Comparison of ENCODE assay signal across 8 cellular contexts in the genomic region with DNA sequence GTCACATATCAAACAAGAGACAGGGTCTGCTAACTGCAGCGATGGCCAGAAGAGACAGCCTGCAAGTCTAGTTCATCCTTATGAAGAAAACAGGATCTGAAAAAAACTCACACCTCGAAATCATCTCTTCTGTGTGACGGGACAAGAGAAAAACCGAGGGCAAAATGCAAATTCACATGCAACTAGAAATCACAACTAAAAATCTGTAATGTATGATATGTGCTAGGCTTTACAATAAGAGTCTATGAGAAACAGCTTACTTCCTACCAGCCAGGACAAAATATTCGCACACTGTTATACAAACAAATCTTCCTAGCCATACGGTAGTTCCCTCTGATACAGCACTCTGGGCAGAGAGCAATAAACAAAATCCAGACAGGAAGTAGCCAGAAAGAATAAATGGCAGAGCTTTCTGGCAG. TPM values are rescaled to one million over a fixed set of nuclear protein-coding genes. Genes with fewer than 3 reads are reported as not detected.
DNase-seq lines count a peak whose midpoint lies in the region; ATAC-seq, FAIRE-seq and TF ChIP-seq lines count a peak whose summit lies in the region.

No MANE protein-coding gene starts in this region.

- TF ChIP-seq EP300 in HepG2 (IDR thresholded peaks at IDR 0.05; ENCODE audit: low read depth in 2 of 2, low read length in 2 of 2): no peak
- TF ChIP-seq EP300 in HepG2 (CRISPR knock-in tag; IDR thresholded peaks at IDR 0.05; ENCODE audit: borderline replicate concordance): no peak

- peaks cover 87% of the 10 kb centered on the region for H3K4me1 Mint-ChIP-seq in activated naive CD8-positive, alpha-beta T cell treated with anti-CD3 and anti-CD28 coated beads, Interleukin-2, amount 50 U/mL, for 24 hours
- peaks cover 4% of the 10 kb centered on the region for H3K4me1 Mint-ChIP-seq in glutamatergic neuron (ENCODE audit: low read depth, unreplicated experiment)

- TF ChIP-seq CTCF in liver (IDR thresholded peaks at IDR 0.05; ENCODE audit: low read depth, low read length, missing input control) (no peak), HepG2 (CRISPR knock-in tag; IDR thresholded peaks at IDR 0.05) (no peak), smooth muscle cell (IDR thresholded peaks at IDR 0.05; ENCODE audit: borderline replicate concordance, insufficient read depth, poor library complexity, severe bottlenecking) (no peak), glutamatergic neuron (IDR thresholded peaks at IDR 0.05; ENCODE audit: partially characterized antibody, unreplicated experiment) (no peak)

- peak overlapping the region; percentile 92 for H3K27ac Mint-ChIP-seq in activated naive CD8-positive, alpha-beta T cell treated with anti-CD3 and anti-CD28 coated beads, Interleukin-2, amount 50 U/mL, for 24 hours
- no peak overlapping the region for H3K27ac Mint-ChIP-seq in glutamatergic neuron (ENCODE audit: unreplicated experiment)

- WGBS in liver: 61% methylated on average over 6 of the region's 6 CpGs
- WGBS in HepG2 (ENCODE audit: low lambda C conversion rate): 5% methylated on average over 6 of the region's 6 CpGs
- 67% methylated on average over 6 of the region's 6 CpGs for WGBS in smooth muscle cell (ENCODE audit: low lambda C conversion rate)

- H3K4me1 ChIP-seq in liver (ENCODE audit: control insufficient read depth in 4 of 4, insufficient read depth in 4 of 4, low read length in 3 of 4) (no peaks in the 10 kb centered on the region), HepG2 (ENCODE audit: insufficient read depth, low read length) (no peaks in the 10 kb centered on the region), smooth muscle cell (ENCODE audit: low read depth) (no peaks in the 10 kb centered on the region)

- CTCF ChIA-PET in HepG2 (lab: Yijun Ruan, JAX; ENCODE audit: low intra/inter-chr PET ratio, low total read pairs): no interaction called here

- no peak overlapping the region for H3K4me3 ChIP-seq in liver (ENCODE audit: low read depth in 1 of 3, low read length in 3 of 3)
- H3K4me3 ChIP-seq in HepG2 (replicated peaks in 1 of 3; ENCODE audit: insufficient read depth in 1 of 3, low read depth in 2 of 3, low read length in 3 of 3): no peak overlapping the region
- no peak overlapping the region for H3K4me3 ChIP-seq in smooth muscle cell

- TF ChIP-seq RAD21 in liver (IDR thresholded peaks at IDR 0.05): no peak
- no peak for TF ChIP-seq RAD21 in HepG2 (CRISPR knock-in tag; IDR thresholded peaks at IDR 0.05)

- H3K4me2 ChIP-seq in HepG2 (ENCODE audit: low read depth, low read length): no peak overlapping the region
- no peak overlapping the region for H3K4me2 ChIP-seq in smooth muscle cell

- in situ Hi-C loops in HepG2 (cut with HindIII; ENCODE audit: extremely low pct_ligation_motif_present, low pct_unique_long_range_greater_than_20kb): no loop called here

- POLR2A ChIA-PET in HepG2 (lab: Yijun Ruan, JAX): no interaction called here

- H3K27ac ChIP-seq in liver (ENCODE audit: low read depth in 1 of 2, low read length in 2 of 2) (peak overlapping the region; percentile 31), HepG2 (ENCODE audit: extremely low read length, insufficient read depth, low read length) (no peak overlapping the region), smooth muscle cell (ENCODE audit: low read depth) (peak overlapping the region; percentile 23)

- H3K9ac ChIP-seq in liver (ENCODE audit: low read depth in 1 of 2, low read length in 2 of 2) (peak overlapping the region in 1 of 2 donors; percentile 22), HepG2 (ENCODE audit: insufficient read depth, low read depth, low read length) (no peak overlapping the region), smooth muscle cell (ENCODE audit: low read depth) (no peak overlapping the region)

- DNase-seq in HepG2 (ENCODE audit: low spot score) (no peak), smooth muscle cell (lab: John Stamatoyannopoulos, UW; ENCODE audit: unreplicated experiment) (no peak), glutamatergic neuron (no peak), HT-29 (ENCODE audit: low spot score) (no peak), ureter (ENCODE audit: low spot score) (no peak)
- no peak for DNase-seq in activated naive CD8-positive, alpha-beta T cell treated with anti-CD3 and anti-CD28 coated beads, Interleukin-2, amount 50 U/mL, for 24 hours

- intact Hi-C loops in HepG2 (cut with micrococcal nuclease; ENCODE audit: unreplicated experiment): no loop called here

- no peaks in the 10 kb centered on the region for H3K9me3 Mint-ChIP-seq in activated naive CD8-positive, alpha-beta T cell treated with anti-CD3 and anti-CD28 coated beads, Interleukin-2, amount 50 U/mL, for 24 hours
- H3K9me3 Mint-ChIP-seq in glutamatergic neuron (ENCODE audit: unreplicated experiment): no peaks in the 10 kb centered on the region

- ATAC-seq in HepG2 (no peak), HG03066 (IDR thresholded peaks at IDR 0.05; ENCODE audit: low read depth, unreplicated experiment) (peak; percentile 75)
- ATAC-seq in activated naive CD8-positive, alpha-beta T cell treated with anti-CD3 and anti-CD28 coated beads, Interleukin-2, amount 50 U/mL, for 24 hours: no peak

- TF ChIP-seq POLR2A in HepG2 (IDR thresholded peaks at IDR 0.05; ENCODE audit: insufficient read depth in 1 of 2, low read depth in 2 of 2, low read length in 2 of 2): no peak

- H3K27me3 Mint-ChIP-seq in activated naive CD8-positive, alpha-beta T cell treated with anti-CD3 and anti-CD28 coated beads, Interleukin-2, amount 50 U/mL, for 24 hours: no peaks in the 10 kb centered on the region
- no peaks in the 10 kb centered on the region for H3K27me3 Mint-ChIP-seq in glutamatergic neuron (ENCODE audit: unreplicated experiment)

- no peak overlapping the region for H2AFZ ChIP-seq in HepG2 (ENCODE audit: low read length)
- H2AFZ ChIP-seq in smooth muscle cell (ENCODE audit: low read depth): peak overlapping the region; percentile 75

- H3K4me3 Mint-ChIP-seq in activated naive CD8-positive, alpha-beta T cell treated with anti-CD3 and anti-CD28 coated beads, Interleukin-2, amount 50 U/mL, for 24 hours: peak overlapping the region; percentile 59
- no peak overlapping the region for H3K4me3 Mint-ChIP-seq in glutamatergic neuron (ENCODE audit: unreplicated experiment)

- FAIRE-seq in HepG2 (lab: Jason Lieb, UNC): no peak

- H3K36me3 ChIP-seq in liver (ENCODE audit: control insufficient read depth in 4 of 4, insufficient read depth in 3 of 4, low read depth in 1 of 4, low read length in 3 of 4) (no peaks in the 10 kb centered on the region), HepG2 (replicated peaks in 1 of 2; ENCODE audit: control insufficient read depth in 1 of 2, insufficient read depth in 2 of 2, low read length in 2 of 2) (no peaks in the 10 kb centered on the region), smooth muscle cell (ENCODE audit: low read depth) (no peaks in the 10 kb centered on the region)

- H4K20me1 ChIP-seq in HepG2 (ENCODE audit: insufficient read depth, low read length) (no peaks in the 10 kb centered on the region), smooth muscle cell (ENCODE audit: low read depth) (no peaks in the 10 kb centered on the region)

- no peaks in the 10 kb centered on the region for H3K27me3 ChIP-seq in liver (ENCODE audit: control insufficient read depth in 4 of 4, insufficient read depth in 4 of 4, low read length in 3 of 4)
- H3K27me3 ChIP-seq in HepG2 (ENCODE audit: control insufficient read depth in 1 of 2, insufficient read depth in 2 of 2, low read length in 2 of 2): 0 out of 5 replicates have a peak, but pooled peaks cover 0 to 8% of the 10 kb centered on the region in 2 experiments
- no peaks in the 10 kb centered on the region for H3K27me3 ChIP-seq in smooth muscle cell (ENCODE audit: low read depth)

- BruUV-seq in HepG2 (replicated peaks; lab: Mats Ljungman, UMichigan): no TSS peak

- H3K79me2 ChIP-seq in HepG2 (ENCODE audit: insufficient read depth, low read length) (no peaks in the 10 kb centered on the region), smooth muscle cell (ENCODE audit: low read depth) (no peaks in the 10 kb centered on the region)

- H3K9me3 ChIP-seq in liver (ENCODE audit: control insufficient read depth in 4 of 4, low read length in 3 of 4): no peaks in the 10 kb centered on the region
- no peaks in the 10 kb centered on the region for H3K9me3 ChIP-seq in HepG2 (ENCODE audit: low read length)
- H3K9me3 ChIP-seq in smooth muscle cell (replicated peaks; ENCODE audit: low read depth): no peaks in the 10 kb centered on the region

- H3F3A ChIP-seq in smooth muscle cell (ENCODE audit: low read depth): no peaks in the 10 kb centered on the region

- H3K36me3 Mint-ChIP-seq in activated naive CD8-positive, alpha-beta T cell treated with anti-CD3 and anti-CD28 coated beads, Interleukin-2, amount 50 U/mL, for 24 hours (ENCODE audit: low read depth): peaks cover 18% of the 10 kb centered on the region
- no peaks in the 10 kb centered on the region for H3K36me3 Mint-ChIP-seq in glutamatergic neuron (ENCODE audit: unreplicated experiment)

RNA-seq across cellular contexts. Expression of a gene that starts 48.8 kb away (rescaled TPM):
- total RNA-seq in liver (10 to 100 TPM in 1 of 2 donors, 1 to 10 TPM in 1; 7.2 to 18.2 TPM), HepG2 (2016; rRNA removed; fragmentation: Illumina TruSeq; extraction: Trizol) (0.11 and 0.36 TPM in 2 replicates), smooth muscle cell (5.5 and 6.0 TPM in 2 replicates), glutamatergic neuron (ENCODE audit: unreplicated experiment) (12.0 TPM), ureter (36.1 TPM)
- polyA plus RNA-seq in liver (1 to 10 TPM; 3.8 to 6.4 TPM), HepG2 (2011; rRNA removed) (0.04 and 0.05 TPM in 2 replicates), smooth muscle cell (2.4 and 3.6 TPM in 2 replicates)
- total RNA-seq in HepG2 (2016; cell fraction: cytosol; rRNA removed; fragmentation: Illumina TruSeq; extraction: Trizol; ENCODE audit: low read depth): not detected in 2 replicates
- 0.55 and 0.63 TPM in 2 replicates for total RNA-seq in HepG2 (2016; cell fraction: insoluble cytoplasmic fraction; rRNA removed; fragmentation: Illumina TruSeq; extraction: Trizol)
- total RNA-seq in HepG2 (2016; cell fraction: membrane; rRNA removed; fragmentation: Illumina TruSeq; extraction: Trizol): 0.77 TPM in 1 of 2 replicates, not detected in the other
- total RNA-seq in HepG2 (2016; cell fraction: nucleus; rRNA removed; fragmentation: Illumina TruSeq; extraction: Trizol): 0.44 and 1.2 TPM in 2 replicates
- polyA plus RNA-seq in HepG2 (2011; cell fraction: cytosol; rRNA removed): 0.03 and 0.08 TPM in 2 replicates
- 1.3 and 2.2 TPM in 2 replicates for polyA plus RNA-seq in HepG2 (2011; cell fraction: nucleus; rRNA removed)
- polyA plus RNA-seq in HepG2 (2012): 0.04 TPM in 1 of 2 replicates, not detected in the other
- polyA plus RNA-seq in HepG2 (2016; cell fraction: cytosol; fragmentation: Illumina TruSeq; extraction: Trizol; ENCODE audit: low read depth): 0.16 TPM in 1 of 2 replicates, not detected in the other
- polyA plus RNA-seq in HepG2 (2016; cell fraction: insoluble cytoplasmic fraction; fragmentation: Illumina TruSeq; extraction: Trizol; ENCODE audit: low read depth): 0.09 and 0.17 TPM in 2 replicates
- not detected in 2 replicates for polyA plus RNA-seq in HepG2 (2016; cell fraction: membrane; fragmentation: Illumina TruSeq; extraction: Trizol; ENCODE audit: low read depth)
- polyA plus RNA-seq in HepG2 (2016; cell fraction: nucleus; fragmentation: Illumina TruSeq; extraction: Trizol; ENCODE audit: insufficient read depth, low read depth): 0.07 and 0.21 TPM in 2 replicates
- polyA minus RNA-seq in HepG2 (2011; rRNA and poly(A)+ RNA removed; ENCODE audit: low replicate concordance): 0.52 and 22.4 TPM in 2 replicates
- not detected in 2 replicates for polyA minus RNA-seq in HepG2 (2011; cell fraction: cytosol; rRNA and poly(A)+ RNA removed)
- 1.2 and 1.3 TPM in 2 replicates for polyA minus RNA-seq in HepG2 (2011; cell fraction: nucleus; rRNA and poly(A)+ RNA removed)
- 1.9 and 2.8 TPM in 2 replicates for total RNA-seq in HT-29 (2014; rRNA removed; shearing (Covaris generic))
